ENCODE assay signal across 1 cellular context in the genomic region with DNA sequence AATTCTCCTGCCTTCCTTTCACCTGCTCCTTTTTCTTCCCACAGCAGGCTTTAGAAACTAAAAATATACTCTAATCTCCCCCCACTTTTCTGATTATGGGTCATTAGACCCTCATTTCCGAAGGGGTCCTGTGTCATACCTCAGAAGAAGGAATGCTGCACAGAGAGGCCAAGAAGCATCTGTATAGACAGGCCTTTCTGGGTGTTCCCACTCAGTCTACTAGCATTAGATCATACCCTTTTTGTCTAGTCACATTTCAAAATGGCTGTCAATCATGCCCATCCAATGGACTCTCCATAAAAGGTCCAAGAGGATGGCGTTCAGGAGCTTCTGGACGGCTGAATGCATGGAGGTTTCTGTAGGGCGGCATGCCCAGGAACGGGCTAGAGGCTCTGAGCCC.
TF ChIP-seq lines count a peak whose summit lies in the region.

No MANE protein-coding gene starts in this region.

TF ChIP-seq in SK-N-SH, 30 proteins besides CTCF, POLR2A, EP300 and RAD21:
- TF ChIP-seq CHD2 (IDR thresholded peaks at IDR 0.05; ENCODE audit: low read length, partially characterized antibody), result no peak
- TF ChIP-seq FOSL2 (IDR thresholded peaks at IDR 0.05; ENCODE audit: borderline replicate concordance, low read depth), result no peak
- TF ChIP-seq, protein P1, sequence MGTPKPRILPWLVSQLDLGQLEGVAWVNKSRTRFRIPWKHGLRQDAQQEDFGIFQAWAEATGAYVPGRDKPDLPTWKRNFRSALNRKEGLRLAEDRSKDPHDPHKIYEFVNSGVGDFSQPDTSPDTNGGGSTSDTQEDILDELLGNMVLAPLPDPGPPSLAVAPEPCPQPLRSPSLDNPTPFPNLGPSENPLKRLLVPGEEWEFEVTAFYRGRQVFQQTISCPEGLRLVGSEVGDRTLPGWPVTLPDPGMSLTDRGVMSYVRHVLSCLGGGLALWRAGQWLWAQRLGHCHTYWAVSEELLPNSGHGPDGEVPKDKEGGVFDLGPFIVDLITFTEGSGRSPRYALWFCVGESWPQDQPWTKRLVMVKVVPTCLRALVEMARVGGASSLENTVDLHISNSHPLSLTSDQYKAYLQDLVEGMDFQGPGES (IDR thresholded peaks at IDR 0.05; ENCODE audit: low read depth, low read length), result no peak
- TF ChIP-seq, protein P2, sequence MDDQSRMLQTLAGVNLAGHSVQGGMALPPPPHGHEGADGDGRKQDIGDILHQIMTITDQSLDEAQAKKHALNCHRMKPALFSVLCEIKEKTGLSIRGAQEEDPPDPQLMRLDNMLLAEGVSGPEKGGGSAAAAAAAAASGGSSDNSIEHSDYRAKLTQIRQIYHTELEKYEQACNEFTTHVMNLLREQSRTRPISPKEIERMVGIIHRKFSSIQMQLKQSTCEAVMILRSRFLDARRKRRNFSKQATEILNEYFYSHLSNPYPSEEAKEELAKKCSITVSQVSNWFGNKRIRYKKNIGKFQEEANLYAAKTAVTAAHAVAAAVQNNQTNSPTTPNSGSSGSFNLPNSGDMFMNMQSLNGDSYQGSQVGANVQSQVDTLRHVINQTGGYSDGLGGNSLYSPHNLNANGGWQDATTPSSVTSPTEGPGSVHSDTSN (IDR thresholded peaks at IDR 0.05), result 0 out of 2 replicates have a peak, but pooled peaks have one; percentile 38
- no peak for TF ChIP-seq TAF1 (IDR thresholded peaks at IDR 0.05; ENCODE audit: borderline replicate concordance, low read depth, low read length)
- TF ChIP-seq, protein P3, sequence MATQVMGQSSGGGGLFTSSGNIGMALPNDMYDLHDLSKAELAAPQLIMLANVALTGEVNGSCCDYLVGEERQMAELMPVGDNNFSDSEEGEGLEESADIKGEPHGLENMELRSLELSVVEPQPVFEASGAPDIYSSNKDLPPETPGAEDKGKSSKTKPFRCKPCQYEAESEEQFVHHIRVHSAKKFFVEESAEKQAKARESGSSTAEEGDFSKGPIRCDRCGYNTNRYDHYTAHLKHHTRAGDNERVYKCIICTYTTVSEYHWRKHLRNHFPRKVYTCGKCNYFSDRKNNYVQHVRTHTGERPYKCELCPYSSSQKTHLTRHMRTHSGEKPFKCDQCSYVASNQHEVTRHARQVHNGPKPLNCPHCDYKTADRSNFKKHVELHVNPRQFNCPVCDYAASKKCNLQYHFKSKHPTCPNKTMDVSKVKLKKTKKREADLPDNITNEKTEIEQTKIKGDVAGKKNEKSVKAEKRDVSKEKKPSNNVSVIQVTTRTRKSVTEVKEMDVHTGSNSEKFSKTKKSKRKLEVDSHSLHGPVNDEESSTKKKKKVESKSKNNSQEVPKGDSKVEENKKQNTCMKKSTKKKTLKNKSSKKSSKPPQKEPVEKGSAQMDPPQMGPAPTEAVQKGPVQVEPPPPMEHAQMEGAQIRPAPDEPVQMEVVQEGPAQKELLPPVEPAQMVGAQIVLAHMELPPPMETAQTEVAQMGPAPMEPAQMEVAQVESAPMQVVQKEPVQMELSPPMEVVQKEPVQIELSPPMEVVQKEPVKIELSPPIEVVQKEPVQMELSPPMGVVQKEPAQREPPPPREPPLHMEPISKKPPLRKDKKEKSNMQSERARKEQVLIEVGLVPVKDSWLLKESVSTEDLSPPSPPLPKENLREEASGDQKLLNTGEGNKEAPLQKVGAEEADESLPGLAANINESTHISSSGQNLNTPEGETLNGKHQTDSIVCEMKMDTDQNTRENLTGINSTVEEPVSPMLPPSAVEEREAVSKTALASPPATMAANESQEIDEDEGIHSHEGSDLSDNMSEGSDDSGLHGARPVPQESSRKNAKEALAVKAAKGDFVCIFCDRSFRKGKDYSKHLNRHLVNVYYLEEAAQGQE (IDR thresholded peaks at IDR 0.05; ENCODE audit: low read depth, low read length), result no peak
- no peak for TF ChIP-seq NRF1 (IDR thresholded peaks at IDR 0.05; ENCODE audit: low read depth, low read length)
- TF ChIP-seq MEF2A (IDR thresholded peaks at IDR 0.05; ENCODE audit: borderline replicate concordance, low read depth), result no peak
- TF ChIP-seq EZH2phosphoT487 (IDR thresholded peaks at IDR 0.05; ENCODE audit: borderline replicate concordance, low read depth), result no peak
